Comparison of ENCODE assay signal across 19 cellular contexts in the genomic region with DNA sequence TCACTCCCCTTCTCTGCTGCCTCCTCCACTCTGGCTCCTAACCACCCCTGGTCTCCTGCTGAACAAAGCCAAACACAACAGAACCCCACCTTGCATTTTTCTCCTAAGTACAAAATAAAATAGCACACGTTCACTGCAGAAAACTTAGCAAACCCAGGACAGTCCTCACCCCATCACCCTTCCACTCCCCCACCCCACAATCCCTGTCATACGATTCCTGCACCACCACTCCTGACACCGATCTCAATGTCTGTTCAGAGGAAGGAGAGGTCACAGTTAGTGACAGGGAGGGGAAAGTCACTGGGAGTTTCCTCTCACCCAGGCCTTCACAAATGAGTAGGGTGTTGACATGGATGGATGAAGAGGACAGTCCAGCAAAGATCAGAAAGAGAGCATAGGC. TPM values are rescaled to one million over a fixed set of nuclear protein-coding genes. Genes with fewer than 3 reads are reported as not detected.
DNase-seq lines count a peak whose midpoint lies in the region; ATAC-seq and TF ChIP-seq lines count a peak whose summit lies in the region.
"Had no signal": no experiment of that assay in that cellular context is flagged by ENCODE, and none has a peak within 500 bp of the region (broad histone marks: within the 10 kb centered on the region; RNA-seq: fewer than 3 reads in every experiment).

No MANE protein-coding gene starts in this region.

- intact Hi-C loops in activated CD8-positive, alpha-beta T cell treated with anti-CD3 and anti-CD28 coated beads for 36 hours (cut with micrococcal nuclease): no loop called here

- POLR2A ChIA-PET in activated CD8-positive, alpha-beta T cell treated with anti-CD3 and anti-CD28 coated beads for 36 hours (lab: Charles Lee): no interaction called here

- no peak for DNase-seq in activated naive CD4-positive, alpha-beta T cell treated with anti-CD3 and anti-CD28 coated beads, Interleukin-2, amount 50 U/mL, for 72 hours (ENCODE audit: low spot score in 2 of 2)
- no peak for DNase-seq in activated naive CD4-positive, alpha-beta T cell treated with Interleukin-2 at 50 U/mL for 16 hours
- DNase-seq in activated CD8-positive, alpha-beta T cell treated with anti-CD3 and anti-CD28 coated beads for 36 hours: no peak
- DNase-seq in memory B cell (ENCODE audit: low spot score in 2 of 2) (no peak), NCI-H2171 (lab: John Stamatoyannopoulos, UW) (no peak), DMS79 treated with DMSO at 0.1 percent for 48 hours (lab: John Stamatoyannopoulos, UW) (no peak), mesenteric fat pad (ENCODE audit: low spot score) (no peak)
- DNase-seq: dermis blood vessel endothelial cell; heart right ventricle; Karpas-422; NCI-H1092; NCI-H2029; NK-92 treated with Interleukin-12 subunit alpha and Interleukin-12 subunit beta, amount 100 ng/mL, for 24 hours; pancreas; Peyer's patch; SK-N-SH; stimulated activated CD4-positive, alpha-beta T cell treated with anti-CD3 and anti-CD28 coated beads, Interleukin-1b, Interleukin-23, amount 100 ng/mL, for 48 hours; uterus had no signal

- CTCF ChIA-PET in activated CD8-positive, alpha-beta T cell treated with anti-CD3 and anti-CD28 coated beads for 36 hours (lab: Charles Lee): interaction anchor here (0.9 kb wide), 1 partner anchor 15 kb away, joined by 3 read pairs; no protein-coding TSS in a partner anchor

- peaks cover 30% of the 10 kb centered on the region for H3K4me1 Mint-ChIP-seq in activated CD8-positive, alpha-beta T cell treated with anti-CD3 and anti-CD28 coated beads for 36 hours (ENCODE audit: low read depth)
- H3K4me1 Mint-ChIP-seq in memory B cell: peaks cover 33% of the 10 kb centered on the region

- peak overlapping the region; percentile 3 to 38 for H3K27ac Mint-ChIP-seq in activated naive CD4-positive, alpha-beta T cell treated with anti-CD3 and anti-CD28 coated beads, Interleukin-2, amount 50 U/mL, for 72 hours
- H3K27ac Mint-ChIP-seq in activated CD8-positive, alpha-beta T cell treated with anti-CD3 and anti-CD28 coated beads for 36 hours: peak overlapping the region; percentile 11
- peak overlapping the region; percentile 46 for H3K27ac Mint-ChIP-seq in memory B cell

- H3K4me3 Mint-ChIP-seq in activated CD8-positive, alpha-beta T cell treated with anti-CD3 and anti-CD28 coated beads for 36 hours: no peak overlapping the region
- H3K4me3 Mint-ChIP-seq in memory B cell: no peak overlapping the region

- H3K36me3 Mint-ChIP-seq in activated naive CD4-positive, alpha-beta T cell treated with anti-CD3 and anti-CD28 coated beads, Interleukin-2, amount 50 U/mL, for 72 hours: peaks cover 0 to 11% of the 10 kb centered on the region in 2 donors
- H3K36me3 Mint-ChIP-seq in activated CD8-positive, alpha-beta T cell treated with anti-CD3 and anti-CD28 coated beads for 36 hours (ENCODE audit: low read depth): peaks cover 13% of the 10 kb centered on the region
- H3K36me3 Mint-ChIP-seq in memory B cell: peaks cover 14% of the 10 kb centered on the region

- H3K27me3 Mint-ChIP-seq in activated CD8-positive, alpha-beta T cell treated with anti-CD3 and anti-CD28 coated beads for 36 hours: no peaks in the 10 kb centered on the region
- H3K27me3 Mint-ChIP-seq in memory B cell: no peaks in the 10 kb centered on the region

- no peaks in the 10 kb centered on the region for H3K9me3 Mint-ChIP-seq in activated naive CD4-positive, alpha-beta T cell treated with anti-CD3 and anti-CD28 coated beads, Interleukin-2, amount 50 U/mL, for 72 hours
- no peaks in the 10 kb centered on the region for H3K9me3 Mint-ChIP-seq in activated CD8-positive, alpha-beta T cell treated with anti-CD3 and anti-CD28 coated beads for 36 hours
- no peaks in the 10 kb centered on the region for H3K9me3 Mint-ChIP-seq in memory B cell

- TF ChIP-seq CTCF in activated CD8-positive, alpha-beta T cell treated with anti-CD3 and anti-CD28 coated beads for 36 hours (IDR thresholded peaks at IDR 0.05): no peak

- no peak for ATAC-seq in activated naive CD4-positive, alpha-beta T cell treated with anti-CD3 and anti-CD28 coated beads, Interleukin-2, amount 50 U/mL, for 72 hours
- no peak for ATAC-seq in activated CD8-positive, alpha-beta T cell treated with anti-CD3 and anti-CD28 coated beads for 36 hours
- no peak for ATAC-seq in memory B cell (ENCODE audit: low read depth)
- no peak for ATAC-seq in GM19397 (IDR thresholded peaks at IDR 0.05; ENCODE audit: unreplicated experiment)
- ATAC-seq: heart right ventricle, pancreas had no signal

RNA-seq across cellular contexts. Expression of a gene that starts 4.2 kb away (rescaled TPM):
- total RNA-seq in activated naive CD4-positive, alpha-beta T cell treated with anti-CD3 and anti-CD28 coated beads, Interleukin-2, amount 50 U/mL, for 72 hours: 10 to 100 TPM; 22.2 to 34.4 TPM
- total RNA-seq in activated CD8-positive, alpha-beta T cell treated with anti-CD3 and anti-CD28 coated beads for 36 hours: 10 to 100 TPM; 22.2 to 22.9 TPM
- 13.4 TPM for total RNA-seq in mesenteric fat pad

RNA-seq across cellular contexts. Expression of a gene that starts 23.8 kb away (rescaled TPM):
- total RNA-seq in activated naive CD4-positive, alpha-beta T cell treated with anti-CD3 and anti-CD28 coated beads, Interleukin-2, amount 50 U/mL, for 72 hours: 100 to 1,000 TPM; 115 to 233 TPM
- total RNA-seq in activated CD8-positive, alpha-beta T cell treated with anti-CD3 and anti-CD28 coated beads for 36 hours: 10 to 100 TPM; 83.1 to 96.9 TPM
- 3.8 TPM for total RNA-seq in mesenteric fat pad

Comparison
In these comparisons a context has a peak if more than half of its experiments do, and no peak if none do; other contexts are left out.
1. RNA of a gene that starts 23.8 kb away (total RNA-seq): 115 to 233 TPM in activated naive CD4-positive, alpha-beta T cell treated with anti-CD3 and anti-CD28 coated beads, Interleukin-2, amount 50 U/mL, for 72 hours and 83.1 to 96.9 TPM in activated CD8-positive, alpha-beta T cell treated with anti-CD3 and anti-CD28 coated beads for 36 hours; 3.8 TPM in mesenteric fat pad (single experiment); every median in the first group is over 10 times any median in the second.
2. Peak in every context shown above with its lines, with median percentiles within 50 percentile points of each other: H3K27ac Mint-ChIP-seq.